ENCODE assay signal across 8 cellular contexts in the genomic region with DNA sequence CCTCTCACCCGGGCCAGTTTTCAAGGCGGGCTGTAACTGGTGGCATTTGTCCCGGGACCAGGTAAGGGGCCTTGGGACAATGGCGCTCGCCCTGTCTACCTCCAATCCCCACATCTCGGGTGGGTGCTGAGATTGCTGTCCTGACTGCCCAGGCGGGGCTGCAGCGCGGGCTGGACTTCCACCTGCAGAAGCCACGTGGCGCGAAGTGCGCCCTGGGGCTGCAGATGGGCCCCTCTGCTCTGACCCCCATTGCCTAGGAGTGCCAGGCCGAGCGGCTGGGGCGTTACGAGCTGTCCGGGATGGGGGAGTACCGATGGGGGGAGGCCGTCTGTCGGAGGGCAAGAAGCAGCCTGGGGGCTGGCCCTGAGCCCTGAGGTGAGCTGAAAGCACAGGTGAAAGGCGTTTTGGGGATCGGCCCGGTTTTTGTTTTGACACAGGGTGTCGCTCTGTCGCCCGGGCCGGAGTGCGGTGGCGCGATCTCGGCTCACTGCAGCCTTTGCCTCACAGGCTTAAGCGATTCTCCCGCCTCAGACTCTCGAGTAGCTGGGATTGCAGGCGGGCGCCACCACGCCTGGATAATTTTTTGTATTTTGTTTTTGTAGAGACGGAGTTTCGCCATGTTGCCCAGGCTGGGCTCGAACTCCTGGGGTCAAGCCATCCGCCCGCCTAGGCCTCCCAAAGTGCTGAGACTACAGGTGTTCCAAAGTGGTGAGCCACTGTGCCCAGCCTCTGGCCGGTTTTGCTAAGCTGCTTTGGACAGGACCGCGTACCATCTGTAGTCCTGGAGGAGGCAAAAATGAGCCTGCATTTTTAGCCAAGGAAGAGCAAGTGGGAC. TPM values are rescaled to one million over a fixed set of nuclear protein-coding genes. Genes with fewer than 3 reads are reported as not detected.
DNase-seq lines count a peak whose midpoint lies in the region; ATAC-seq, FAIRE-seq and TF ChIP-seq lines count a peak whose summit lies in the region.

A gene with protein sequence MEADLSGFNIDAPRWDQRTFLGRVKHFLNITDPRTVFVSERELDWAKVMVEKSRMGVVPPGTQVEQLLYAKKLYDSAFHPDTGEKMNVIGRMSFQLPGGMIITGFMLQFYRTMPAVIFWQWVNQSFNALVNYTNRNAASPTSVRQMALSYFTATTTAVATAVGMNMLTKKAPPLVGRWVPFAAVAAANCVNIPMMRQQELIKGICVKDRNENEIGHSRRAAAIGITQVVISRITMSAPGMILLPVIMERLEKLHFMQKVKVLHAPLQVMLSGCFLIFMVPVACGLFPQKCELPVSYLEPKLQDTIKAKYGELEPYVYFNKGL (plus strand): TSS at position 16 of the 835 bp plus-strand sequence. CDS start 12,001 bp downstream, outside the sequence.

- H3K4me1 ChIP-seq in K562 (replicated peaks in 1 of 2; ENCODE audit: control insufficient read depth in 2 of 2, insufficient read depth in 2 of 2, low read length in 2 of 2) (peaks cover 20% of the 10 kb centered on the region in 2 experiments; a peak in 4 of 5 replicates), lower lobe of right lung (peaks cover 19% of the 10 kb centered on the region)

- H3K9me3 ChIP-seq in K562 (replicated peaks; ENCODE audit: control insufficient read depth, insufficient read depth, low read depth, low read length), result no peaks in the 10 kb centered on the region
- H3K9me3 ChIP-seq in lower lobe of right lung, result no peaks in the 10 kb centered on the region

- no peaks in the 10 kb centered on the region for H3K9me1 ChIP-seq in K562 (ENCODE audit: control insufficient read depth, insufficient read depth, low read length)

- CTCF ChIA-PET in K562 (lab: Yijun Ruan, JAX; ENCODE audit: low intra/inter-chr PET ratio), result no interaction called here

- H2AFZ ChIP-seq in K562 (ENCODE audit: low read depth, low read length), result peak within 1 kb of the TSS; percentile 87

- H4K20me1 ChIP-seq in K562 (replicated peaks; ENCODE audit: control insufficient read depth, insufficient read depth, low read length), result no peaks in the 10 kb centered on the region

- H3K36me3 ChIP-seq in K562 (ENCODE audit: control insufficient read depth, insufficient read depth, low read length) (peaks cover 21% of the 10 kb centered on the region), lower lobe of right lung (no peaks in the 10 kb centered on the region)

- in situ Hi-C loops in K562 (cut with MboI), result no loop called here

- peak within 1 kb of the TSS; percentile 87 for H3K4me2 ChIP-seq in K562 (ENCODE audit: insufficient read depth, low read length)

- TF ChIP-seq RAD21 in K562 (CRISPR knock-in tag; conservative IDR thresholded peaks at IDR 0.05 in 1 of 2, IDR thresholded peaks at IDR 0.05 in 1 of 2), result peak in 1 of 2 experiments; percentile 11; a peak in 1 of 4 replicates

- peak within 1 kb of the TSS; percentile 71 to 91 for H3K9ac ChIP-seq in K562 (ENCODE audit: insufficient read depth in 1 of 2, low read depth in 2 of 2, low read length in 2 of 2)

- POLR2A ChIA-PET in K562 (lab: Yijun Ruan, JAX), result interaction anchor here (0.5 to 1.6 kb wide), 6 partner anchors 10 to 233 kb away, joined by 3 to 5 read pairs (median 3); a partner anchor contains a TSS

- H3K4me3 ChIP-seq in K562 (peak within 1 kb of the TSS; percentile 95), lower lobe of right lung (peak within 1 kb of the TSS; percentile 99)

- TF ChIP-seq EP300 in K562 (IDR thresholded peaks at IDR 0.05; ENCODE audit: low read length), result no peak

- TF ChIP-seq CTCF in K562 (IDR thresholded peaks at IDR 0.05 in 2 of 3, conservative IDR thresholded peaks at IDR 0.05 in 1 of 3; ENCODE audit: insufficient read depth in 2 of 3, low read depth in 1 of 3, low read length in 3 of 3) (peak; percentile 13 to 21 (median 17); a peak in 1 of 6 replicates), lower lobe of right lung (IDR thresholded peaks at IDR 0.05) (no peak)

- H3K27me3 ChIP-seq in K562 (ENCODE audit: control insufficient read depth in 2 of 2, insufficient read depth in 2 of 2, low read length in 2 of 2) (no peaks in the 10 kb centered on the region), lower lobe of right lung (ENCODE audit: low read depth) (no peaks in the 10 kb centered on the region)

- intact Hi-C loops in K562 (cut with micrococcal nuclease) (loop anchor here (5.0 kb wide), 2 partner anchors 43 to 68 kb away; no protein-coding TSS in a partner anchor), lower lobe of right lung (cut with DNase I) (no loop called here)

- H3K79me2 ChIP-seq in K562 (ENCODE audit: control insufficient read depth, insufficient read depth, low read length), result peaks cover 81% of the 10 kb centered on the region

- 1% methylated on average over 32 of the region's 46 CpGs for WGBS in K562 (ENCODE audit: insufficient coverage, low coverage, missing lambda C conversion rate)

- BruUV-seq in K562 (replicated peaks; lab: Mats Ljungman, UMichigan), result TSS peak; percentile 71

- H3K27ac ChIP-seq in K562 (ENCODE audit: extremely low read depth, low read depth, low read length), result peak within 1 kb of the TSS; percentile 83
- peak within 1 kb of the TSS; percentile 85 for H3K27ac ChIP-seq in lower lobe of right lung

- TF ChIP-seq POLR2A in K562 (conservative IDR thresholded peaks at IDR 0.05), result peak; percentile 80

- FAIRE-seq in K562 (lab: Jason Lieb, UNC), result no peak

- DNase-seq in activated T-cell treated with anti-CD3 and anti-CD28 coated beads for 24 hours (ENCODE audit: low read depth), result peak; percentile 36
- DNase-seq in activated T-cell treated with anti-CD3 and anti-CD28 coated beads, Interleukin-2, amount 50 U/mL, for 48 hours, result no peak
- DNase-seq in K562 (ENCODE audit: extremely low read depth in 1 of 4, low spot score in 3 of 4), result peak in 1 of 4 experiments; percentile 66
- peak; percentile 67 for DNase-seq in lower lobe of right lung
- peak; percentile 33 for DNase-seq in stimulated activated CD8-positive, alpha-beta memory T cell treated with anti-CD3 and anti-CD28 coated beads, Interleukin-4, amount 100 ng/mL, for 24 hours (ENCODE audit: low read depth)
- DNase-seq in D341Med (ENCODE audit: low spot score), result no peak

- ATAC-seq in HG03025 (IDR thresholded peaks at IDR 0.05; ENCODE audit: low FRiP score, unreplicated experiment) (peak; percentile 14), SK-N-SH treated with all-trans-retinoic acid at 6 μM for 48 hours (peak; percentile 27), K562 (peak; percentile 31), lower lobe of right lung (peak; percentile 40 to 47)

TF ChIP-seq in SK-N-SH treated with all-trans-retinoic acid at 6 μM for 48 hours, 23 proteins besides CTCF, POLR2A, EP300 and RAD21:
- TF ChIP-seq TCF4 (CRISPR knock-in tag; IDR thresholded peaks at IDR 0.05; ENCODE audit: borderline replicate concordance) (no peak), ZNF565 (CRISPR knock-in tag; conservative IDR thresholded peaks at IDR 0.05; ENCODE audit: low read depth) (no peak)

TF ChIP-seq in K562, 482 proteins besides CTCF, POLR2A, EP300 and RAD21 (continues in another document):
- TF ChIP-seq, protein P1, sequence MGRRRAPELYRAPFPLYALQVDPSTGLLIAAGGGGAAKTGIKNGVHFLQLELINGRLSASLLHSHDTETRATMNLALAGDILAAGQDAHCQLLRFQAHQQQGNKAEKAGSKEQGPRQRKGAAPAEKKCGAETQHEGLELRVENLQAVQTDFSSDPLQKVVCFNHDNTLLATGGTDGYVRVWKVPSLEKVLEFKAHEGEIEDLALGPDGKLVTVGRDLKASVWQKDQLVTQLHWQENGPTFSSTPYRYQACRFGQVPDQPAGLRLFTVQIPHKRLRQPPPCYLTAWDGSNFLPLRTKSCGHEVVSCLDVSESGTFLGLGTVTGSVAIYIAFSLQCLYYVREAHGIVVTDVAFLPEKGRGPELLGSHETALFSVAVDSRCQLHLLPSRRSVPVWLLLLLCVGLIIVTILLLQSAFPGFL (CRISPR knock-in tag; IDR thresholded peaks at IDR 0.05), result peak; percentile 54; the same call in 1 of the 2 replicates
- TF ChIP-seq, protein P2, sequence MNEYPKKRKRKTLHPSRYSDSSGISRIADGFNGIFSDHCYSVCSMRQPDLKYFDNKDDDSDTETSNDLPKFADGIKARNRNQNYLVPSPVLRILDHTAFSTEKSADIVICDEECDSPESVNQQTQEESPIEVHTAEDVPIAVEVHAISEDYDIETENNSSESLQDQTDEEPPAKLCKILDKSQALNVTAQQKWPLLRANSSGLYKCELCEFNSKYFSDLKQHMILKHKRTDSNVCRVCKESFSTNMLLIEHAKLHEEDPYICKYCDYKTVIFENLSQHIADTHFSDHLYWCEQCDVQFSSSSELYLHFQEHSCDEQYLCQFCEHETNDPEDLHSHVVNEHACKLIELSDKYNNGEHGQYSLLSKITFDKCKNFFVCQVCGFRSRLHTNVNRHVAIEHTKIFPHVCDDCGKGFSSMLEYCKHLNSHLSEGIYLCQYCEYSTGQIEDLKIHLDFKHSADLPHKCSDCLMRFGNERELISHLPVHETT (CRISPR knock-in tag; conservative IDR thresholded peaks at IDR 0.05 in 1 of 2, IDR thresholded peaks at IDR 0.05 in 1 of 2), result no peak
- TF ChIP-seq HNRNPUL1 (IDR thresholded peaks at IDR 0.05; ENCODE audit: low read length) (no peak), SMARCB1 (IDR thresholded peaks at IDR 0.05; ENCODE audit: insufficient read length, low read depth) (no peak)

RNA-seq across cellular contexts. Expression of the gene that starts here (rescaled TPM):
- 14.9 and 58.6 TPM in 2 replicates for total RNA-seq in K562 (2011; cell fraction: chromatin; rRNA removed; ENCODE audit: low replicate concordance)
- 43.2 and 44.1 TPM in 2 replicates for total RNA-seq in K562 (2011; cell fraction: nucleolus; rRNA removed)
- total RNA-seq in K562 (2011; cell fraction: nucleoplasm; rRNA removed), result 24.3 and 31.1 TPM in 2 replicates
- total RNA-seq in K562 (2014; rRNA removed) (7.3 and 11.4 TPM in 2 replicates), K562 (2014; rRNA removed; fragmentation: Illumina TruSeq; extraction: Trizol) (17.1 and 22.5 TPM in 2 replicates), K562 (2015; rRNA removed; fragmentation: Illumina TruSeq; extraction: Trizol) (14.6 and 15.7 TPM in 2 replicates), K562 (2021) (20.6 and 23.8 TPM in 2 replicates), lower lobe of right lung (10.0 TPM)
- polyA plus RNA-seq in K562 (2011; rRNA removed) (10.7 and 14.5 TPM in 2 replicates), K562 (2014; fragmentation: Illumina TruSeq; extraction: Trizol) (23.7 and 24.1 TPM in 2 replicates), K562 (2014; fragmentation: Nextera tagmentation; extraction: Ambion mirVana) (10 to 100 TPM; 12.0 to 20.4 TPM), K562 (2014; rRNA removed) (13.9 and 23.3 TPM in 2 replicates)
- polyA plus RNA-seq in K562 (2011; cell fraction: cytosol; rRNA removed), result 14.2 and 18.2 TPM in 2 replicates
- polyA plus RNA-seq in K562 (2011; cell fraction: nucleus; rRNA removed), result 15.5 and 26.3 TPM in 2 replicates
- polyA plus RNA-seq in K562 (2012), result 8.3 and 15.5 TPM in 2 replicates
- polyA minus RNA-seq in K562 (2011; rRNA and poly(A)+ RNA removed), result 12.0 and 24.9 TPM in 2 replicates
- polyA minus RNA-seq in K562 (2011; cell fraction: cytosol; rRNA and poly(A)+ RNA removed), result 13.3 and 15.2 TPM in 2 replicates
- polyA minus RNA-seq in K562 (2011; cell fraction: nucleus; rRNA and poly(A)+ RNA removed), result 20.9 and 24.4 TPM in 2 replicates

Comparison
In these comparisons a context has a peak if more than half of its experiments do, and no peak if none do; other contexts are left out.
1. DNase-seq: peak in activated T-cell treated with anti-CD3 and anti-CD28 coated beads for 24 hours (single experiment), lower lobe of right lung (single experiment) and stimulated activated CD8-positive, alpha-beta memory T cell treated with anti-CD3 and anti-CD28 coated beads, Interleukin-4, amount 100 ng/mL, for 24 hours (single experiment); none in activated T-cell treated with anti-CD3 and anti-CD28 coated beads, Interleukin-2, amount 50 U/mL, for 48 hours (0 of 2) and D341Med (single experiment).
2. Peak in every context shown above with its lines, with median percentiles within 50 percentile points of each other: ATAC-seq.